17 cellular contexts compared by ENCODE assay signal in the genomic region with DNA sequence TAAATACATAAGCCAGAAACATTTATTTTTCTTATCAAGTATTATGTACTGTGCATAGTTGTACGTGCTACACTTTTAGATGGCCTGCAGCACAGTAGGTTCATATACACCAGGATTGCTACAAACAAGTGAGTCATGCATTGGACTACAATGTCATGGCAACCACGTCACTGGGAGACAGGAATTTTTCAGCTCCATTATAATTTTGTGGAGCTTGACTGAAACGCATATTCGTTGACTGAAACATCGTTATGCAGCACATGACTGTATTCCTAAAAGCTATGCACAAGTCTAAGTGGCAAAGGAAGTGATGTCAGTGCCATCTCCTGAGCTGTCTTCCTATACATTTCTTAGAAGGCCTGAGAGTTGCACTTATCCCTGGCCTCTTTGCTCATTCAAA.
"Had no signal": no experiment of that assay in that cellular context is flagged by ENCODE, and none has a peak within 500 bp of the region (broad histone marks: within the 10 kb centered on the region; RNA-seq: fewer than 3 reads in every experiment).

No MANE protein-coding gene starts in this region.

- H3K36me3 ChIP-seq: ascending aorta, cardiac muscle cell, esophagus squamous epithelium, lower lobe of right lung, thyroid gland had no signal

- H3K9ac ChIP-seq: parathyroid adenoma had no signal

- H3K27me3 ChIP-seq: ascending aorta, cardiac muscle cell, esophagus squamous epithelium, thyroid gland had no signal

- DNase-seq: activated CD4-positive, alpha-beta T cell treated with anti-CD3 and anti-CD28 coated beads, Interleukin-2, amount 50 U/mL, for 4 hours; activated gamma-delta T cell; effector CD8-positive, alpha-beta T cell; esophagus squamous epithelium; islet precursor cell; left colon; lower lobe of right lung; retina; stimulated activated CD4-positive, alpha-beta T cell treated with anti-CD3 and anti-CD28 coated beads, Interleukin-1b, Interleukin-23, amount 100 ng/mL, for 48 hours; stimulated activated CD8-positive, alpha-beta memory T cell treated with anti-CD3 and anti-CD28 coated beads, Interleukin-4, amount 100 ng/mL, for 48 hours; stimulated activated naive CD4-positive, alpha-beta T cell; thyroid gland had no signal

- ATAC-seq: left colon; lower lobe of right lung; natural killer cell treated with Interleukin-12 subunit alpha and Interleukin-12 subunit beta and Interleukin-15 and Interleukin-18, amount 100 ng/mL, for 72 hours had no signal

- H3K4me1 ChIP-seq: ascending aorta, esophagus squamous epithelium, lower lobe of right lung, parathyroid adenoma, thyroid gland had no signal

- H2AFZ ChIP-seq: parathyroid adenoma had no signal

- FAIRE-seq: endothelial cell of umbilical vein had no signal

- H3K79me2 ChIP-seq: parathyroid adenoma had no signal

- H3K27ac ChIP-seq: ascending aorta, cardiac muscle cell, esophagus squamous epithelium, lower lobe of right lung, parathyroid adenoma, thyroid gland had no signal

- H3K9me3 ChIP-seq: ascending aorta, esophagus squamous epithelium, lower lobe of right lung, thyroid gland had no signal

- H3K4me3 ChIP-seq: ascending aorta, cardiac muscle cell, esophagus squamous epithelium, lower lobe of right lung, thyroid gland had no signal
